Comparison of ENCODE assay signal across 26 cellular contexts in genomic region chr7:94245500-94245899, GRCh38.
"Had no signal": no experiment of that assay in that cellular context is flagged by ENCODE, and none has a peak within 500 bp of the region (broad histone marks: within the 10 kb centered on the region; RNA-seq: fewer than 3 reads in every experiment).

No MANE protein-coding gene starts in this region.

- H3K27me3 ChIP-seq: adrenal gland, brain microvascular endothelial cell, heart right ventricle, ovary, vagina had no signal

- H3K4me3 ChIP-seq: adrenal gland, heart right ventricle, ovary, skin epidermis, thoracic aorta, vagina had no signal

- ATAC-seq: activated CD4-positive, alpha-beta T cell treated with anti-CD3 and anti-CD28 coated beads for 36 hours; effector memory CD8-positive, alpha-beta T cell; esophagus mucosa; heart right ventricle; left lobe of liver; sciatic nerve had no signal

- H3K36me3 ChIP-seq: adrenal gland, brain microvascular endothelial cell, heart right ventricle, ovary, thoracic aorta, vagina had no signal

- H3K4me1 ChIP-seq: adrenal gland, heart right ventricle, vagina had no signal

- H3K27ac ChIP-seq: adrenal gland, brain microvascular endothelial cell, heart right ventricle, ovary, skin epidermis, thoracic aorta, vagina had no signal

- H3K36me3 Mint-ChIP-seq: activated naive CD8-positive, alpha-beta T cell treated with anti-CD3 and anti-CD28 coated beads for 36 hours; type B pancreatic cell had no signal

- DNase-seq: activated CD4-positive, alpha-beta T cell treated with anti-CD3 and anti-CD28 coated beads for 36 hours; activated CD4-positive, CD25-positive, alpha-beta regulatory T cell; activated effector memory CD4-positive, alpha-beta T cell treated with Interleukin-2 at 50 U/mL for 16 hours; activated naive CD4-positive, alpha-beta T cell treated with Interleukin-2 at 50 U/mL for 16 hours; activated naive CD8-positive, alpha-beta T cell treated with anti-CD3 and anti-CD28 coated beads for 36 hours; activated T-cell treated with anti-CD3 and anti-CD28 coated beads for 4 hours; adrenal gland; brain microvascular endothelial cell; caudate nucleus; cortex of kidney; effector memory CD8-positive, alpha-beta T cell; heart right ventricle; nephron progenitor cell; ovary; stimulated activated CD4-positive, alpha-beta T cell treated with anti-CD3 and anti-CD28 coated beads, Interleukin-12 subunit alpha, Interleukin-12 subunit beta, amount 100 ng/mL, for 4 hours; stimulated activated CD4-positive, alpha-beta T cell treated with anti-CD3 and anti-CD28 coated beads, Interleukin-4, amount 100 ng/mL, for 1 hour; T-helper 2 cell had no signal

- H3K9me3 Mint-ChIP-seq: activated naive CD8-positive, alpha-beta T cell treated with anti-CD3 and anti-CD28 coated beads for 36 hours; nephron progenitor cell; stimulated activated naive CD8-positive, alpha-beta T cell treated with anti-CD3 and anti-CD28 coated beads, Interleukin-15, Interleukin-2, amounts not matched to agents 100 ng/mL and 50 ng/mL, for 24 hours; type B pancreatic cell had no signal

- H3K4me1 Mint-ChIP-seq: activated CD4-positive, alpha-beta T cell treated with anti-CD3 and anti-CD28 coated beads for 36 hours; activated naive CD8-positive, alpha-beta T cell treated with anti-CD3 and anti-CD28 coated beads for 36 hours; nephron progenitor cell had no signal

- H3K27me3 Mint-ChIP-seq: activated CD4-positive, alpha-beta T cell treated with anti-CD3 and anti-CD28 coated beads for 36 hours; activated naive CD8-positive, alpha-beta T cell treated with anti-CD3 and anti-CD28 coated beads for 36 hours; stimulated activated naive CD8-positive, alpha-beta T cell treated with anti-CD3 and anti-CD28 coated beads, Interleukin-15, Interleukin-2, amounts not matched to agents 100 ng/mL and 50 ng/mL, for 24 hours had no signal

- H3K9me3 ChIP-seq: adrenal gland, heart right ventricle, ovary, thoracic aorta, vagina had no signal

- H3K4me3 Mint-ChIP-seq: activated CD4-positive, alpha-beta T cell treated with anti-CD3 and anti-CD28 coated beads for 36 hours; activated naive CD8-positive, alpha-beta T cell treated with anti-CD3 and anti-CD28 coated beads for 36 hours; effector memory CD8-positive, alpha-beta T cell; nephron progenitor cell; stimulated activated naive CD8-positive, alpha-beta T cell treated with anti-CD3 and anti-CD28 coated beads, Interleukin-15, Interleukin-2, amounts not matched to agents 100 ng/mL and 50 ng/mL, for 24 hours; type B pancreatic cell had no signal

- H3K27ac Mint-ChIP-seq: activated CD4-positive, alpha-beta T cell treated with anti-CD3 and anti-CD28 coated beads for 36 hours; activated naive CD8-positive, alpha-beta T cell treated with anti-CD3 and anti-CD28 coated beads for 36 hours; effector memory CD8-positive, alpha-beta T cell; nephron progenitor cell; progenitor cell of endocrine pancreas; stimulated activated naive CD8-positive, alpha-beta T cell treated with anti-CD3 and anti-CD28 coated beads, Interleukin-15, Interleukin-2, amounts not matched to agents 100 ng/mL and 50 ng/mL, for 24 hours; type B pancreatic cell had no signal
